Comparison of ENCODE assay signal across 1 cellular context in the genomic region with DNA sequence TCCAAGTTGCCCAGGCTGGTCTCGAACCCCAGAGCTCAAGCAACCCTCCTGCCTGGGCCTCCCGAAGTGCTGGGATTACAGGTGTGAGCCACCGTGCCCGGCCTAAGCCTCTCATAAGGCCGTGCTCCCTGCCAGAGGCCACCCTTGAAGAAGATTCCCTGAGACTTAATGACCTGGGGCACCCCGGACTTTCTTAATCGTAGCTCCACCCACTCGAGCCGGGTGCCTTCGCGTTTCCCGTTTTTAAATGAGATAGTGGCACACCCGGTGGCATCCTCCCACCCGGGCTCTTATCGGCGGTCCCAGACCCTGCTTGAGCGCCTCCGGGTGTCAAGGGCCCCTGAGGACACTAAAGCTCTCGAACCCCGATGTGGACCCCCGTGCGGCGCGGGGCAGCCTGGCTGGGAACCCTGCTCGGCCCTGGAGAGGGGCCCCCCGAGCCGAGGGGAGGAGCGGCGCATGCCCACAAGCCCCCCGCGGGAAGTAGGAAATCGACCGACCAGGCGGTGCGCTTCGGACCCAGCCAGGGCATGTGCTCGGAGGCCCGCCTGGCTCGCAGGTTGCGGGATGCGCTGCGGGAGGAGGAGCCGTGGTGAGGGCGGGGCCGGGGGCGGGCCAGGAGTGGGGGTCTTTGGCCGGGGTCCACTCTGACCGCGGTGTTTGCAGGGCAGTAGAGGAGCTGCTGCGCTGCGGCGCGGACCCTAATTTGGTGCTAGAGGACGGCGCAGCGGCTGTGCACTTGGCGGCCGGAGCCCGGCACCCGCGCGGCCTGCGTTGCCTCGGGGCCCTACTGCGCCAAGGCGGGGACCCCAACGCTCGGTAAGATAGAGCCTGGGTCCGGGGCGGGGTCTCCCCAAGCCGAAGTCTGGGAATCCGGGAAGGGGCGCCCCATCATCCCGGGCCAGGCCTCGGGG.
TF ChIP-seq lines count a peak whose summit lies in the region.

A gene with protein sequence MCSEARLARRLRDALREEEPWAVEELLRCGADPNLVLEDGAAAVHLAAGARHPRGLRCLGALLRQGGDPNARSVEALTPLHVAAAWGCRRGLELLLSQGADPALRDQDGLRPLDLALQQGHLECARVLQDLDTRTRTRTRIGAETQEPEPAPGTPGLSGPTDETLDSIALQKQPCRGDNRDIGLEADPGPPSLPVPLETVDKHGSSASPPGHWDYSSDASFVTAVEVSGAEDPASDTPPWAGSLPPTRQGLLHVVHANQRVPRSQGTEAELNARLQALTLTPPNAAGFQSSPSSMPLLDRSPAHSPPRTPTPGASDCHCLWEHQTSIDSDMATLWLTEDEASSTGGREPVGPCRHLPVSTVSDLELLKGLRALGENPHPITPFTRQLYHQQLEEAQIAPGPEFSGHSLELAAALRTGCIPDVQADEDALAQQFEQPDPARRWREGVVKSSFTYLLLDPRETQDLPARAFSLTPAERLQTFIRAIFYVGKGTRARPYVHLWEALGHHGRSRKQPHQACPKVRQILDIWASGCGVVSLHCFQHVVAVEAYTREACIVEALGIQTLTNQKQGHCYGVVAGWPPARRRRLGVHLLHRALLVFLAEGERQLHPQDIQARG (plus strand): TSS at position 511 of the 914 bp plus-strand sequence. CDS start 20 bp downstream, at position 531.

TF ChIP-seq in IMR-90, 13 proteins besides CTCF, POLR2A, EP300 and RAD21:
- no peak for TF ChIP-seq USF2 (IDR thresholded peaks at IDR 0.05; ENCODE audit: low read depth, low read length)
- no peak for TF ChIP-seq MAFK (IDR thresholded peaks at IDR 0.05; ENCODE audit: low read depth, low read length)
- no peak; the same call in 1 of the 2 replicates for TF ChIP-seq MXI1 (IDR thresholded peaks at IDR 0.05; ENCODE audit: borderline replicate concordance, low read depth, low read length)
- TF ChIP-seq RFX5 (IDR thresholded peaks at IDR 0.05; ENCODE audit: low read depth, low read length) = no peak
- no peak for TF ChIP-seq SMC3 (IDR thresholded peaks at IDR 0.05; ENCODE audit: low read depth, low read length)
- TF ChIP-seq NFE2L2 (IDR thresholded peaks at IDR 0.05; ENCODE audit: low read depth, low read length) = no peak
- no peak for TF ChIP-seq CEBPB (IDR thresholded peaks at IDR 0.05; ENCODE audit: low read depth, low read length)
- no peak for TF ChIP-seq FOS (IDR thresholded peaks at IDR 0.05; ENCODE audit: low read depth, low read length)
- no peak for TF ChIP-seq MAZ (IDR thresholded peaks at IDR 0.05; ENCODE audit: borderline replicate concordance, low read depth, low read length)
- TF ChIP-seq BHLHE40 (IDR thresholded peaks at IDR 0.05; ENCODE audit: low read depth, low read length) = no peak
- no peak for TF ChIP-seq CHD1 (IDR thresholded peaks at IDR 0.05; ENCODE audit: low read depth, low read length)
- TF ChIP-seq, protein P1, sequence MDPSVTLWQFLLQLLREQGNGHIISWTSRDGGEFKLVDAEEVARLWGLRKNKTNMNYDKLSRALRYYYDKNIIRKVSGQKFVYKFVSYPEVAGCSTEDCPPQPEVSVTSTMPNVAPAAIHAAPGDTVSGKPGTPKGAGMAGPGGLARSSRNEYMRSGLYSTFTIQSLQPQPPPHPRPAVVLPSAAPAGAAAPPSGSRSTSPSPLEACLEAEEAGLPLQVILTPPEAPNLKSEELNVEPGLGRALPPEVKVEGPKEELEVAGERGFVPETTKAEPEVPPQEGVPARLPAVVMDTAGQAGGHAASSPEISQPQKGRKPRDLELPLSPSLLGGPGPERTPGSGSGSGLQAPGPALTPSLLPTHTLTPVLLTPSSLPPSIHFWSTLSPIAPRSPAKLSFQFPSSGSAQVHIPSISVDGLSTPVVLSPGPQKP (IDR thresholded peaks at IDR 0.05; ENCODE audit: borderline replicate concordance, low read depth, low read length) = no peak
- no peak for TF ChIP-seq RCOR1 (IDR thresholded peaks at IDR 0.05; ENCODE audit: insufficient replicate concordance, low read length)
